In the genomic region with DNA sequence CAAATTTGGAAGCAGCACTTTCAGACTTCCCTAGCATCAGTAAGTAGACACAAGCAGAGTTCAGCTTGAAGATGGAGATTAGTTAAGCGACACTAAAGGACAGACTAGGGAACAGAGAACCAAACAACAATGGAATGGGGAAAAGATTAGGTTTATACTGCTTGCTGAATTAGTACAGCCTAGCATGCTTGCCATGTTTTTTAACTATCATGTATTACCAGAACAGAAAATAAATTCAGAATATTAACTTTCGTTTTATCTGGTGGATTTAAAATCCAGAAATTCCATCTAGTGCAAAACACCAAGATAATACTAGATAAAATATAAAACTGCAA, we compare ENCODE assay signal across 1 cellular context.
TF ChIP-seq lines count a peak whose summit lies in the region.

No MANE protein-coding gene starts in this region.

TF ChIP-seq in GM23338, 12 proteins besides CTCF, POLR2A, EP300 and RAD21 (continued from another document):
- no peak for TF ChIP-seq ZNF462 (CRISPR knock-in tag; IDR thresholded peaks at IDR 0.05)
TF ChIP-seq in GM23338: peak in this region for 0.
